In genomic region chr4:64721106-64721505, GRCh38 we compare ENCODE assay signal across 23 cellular contexts.
"Had no signal": no experiment of that assay in that cellular context is flagged by ENCODE, and none has a peak within 500 bp of the region (broad histone marks: within the 10 kb centered on the region; RNA-seq: fewer than 3 reads in every experiment).

No MANE protein-coding gene starts in this region.

- H3K36me3 ChIP-seq: colonic mucosa, esophagus muscularis mucosa, gastroesophageal sphincter, heart right ventricle, left lung, lower lobe of right lung had no signal

- ATAC-seq: effector memory CD8-positive, alpha-beta T cell; foreskin keratinocyte; gastroesophageal sphincter; heart right ventricle; left cardiac atrium; left lung; left ventricle myocardium superior; lower lobe of right lung; mucosa of descending colon had no signal

- H3K27me3 ChIP-seq: colonic mucosa, esophagus muscularis mucosa, foreskin keratinocyte, gastroesophageal sphincter, heart right ventricle, left lung had no signal

- DNase-seq: colonic mucosa; cortex of kidney; effector CD8-positive, alpha-beta T cell; effector memory CD8-positive, alpha-beta T cell; foreskin keratinocyte; head of caudate nucleus; heart right ventricle; hippocampal formation; left cardiac atrium; left lung; left ventricle myocardium superior; lower lobe of right lung; mesenchymal stem cell; mucosa of descending colon; naive B cell had no signal

- H3K27ac Mint-ChIP-seq: dendritic cell treated with granulocyte-macrophage colony-stimulating factor and Interleukin-4, amounts not matched to agents 40 ng/mL and 50 ng/mL, for 4 days; effector memory CD8-positive, alpha-beta T cell; mesothelial cell of epicardium; naive B cell had no signal

- H3K9me3 ChIP-seq: colonic mucosa, esophagus muscularis mucosa, gastroesophageal sphincter, heart right ventricle, left lung, lower lobe of right lung, mucosa of descending colon had no signal

- FAIRE-seq: endothelial cell of umbilical vein, frontal cortex, islet of Langerhans, keratinocyte had no signal

- H3K4me3 ChIP-seq: colonic mucosa, esophagus muscularis mucosa, gastroesophageal sphincter, heart right ventricle, left lung, lower lobe of right lung, mucosa of descending colon had no signal

- H3K4me1 Mint-ChIP-seq: naive B cell had no signal

- H3K27me3 Mint-ChIP-seq: dendritic cell treated with granulocyte-macrophage colony-stimulating factor and Interleukin-4, amounts not matched to agents 40 ng/mL and 50 ng/mL, for 4 days; effector memory CD8-positive, alpha-beta T cell; naive B cell had no signal

- H3K4me1 ChIP-seq: colonic mucosa, esophagus muscularis mucosa, foreskin keratinocyte, gastroesophageal sphincter, heart right ventricle, left lung, lower lobe of right lung had no signal

- H3K36me3 Mint-ChIP-seq: mesothelial cell of epicardium, naive B cell had no signal

- H3K4me3 Mint-ChIP-seq: dendritic cell treated with granulocyte-macrophage colony-stimulating factor and Interleukin-4, amounts not matched to agents 40 ng/mL and 50 ng/mL, for 4 days; effector memory CD8-positive, alpha-beta T cell; mesothelial cell of epicardium; naive B cell had no signal

- H3K27ac ChIP-seq: colonic mucosa, esophagus muscularis mucosa, foreskin keratinocyte, gastroesophageal sphincter, heart right ventricle, left lung, lower lobe of right lung had no signal
